Comparison of ENCODE assay signal across 22 cellular contexts in the genomic region with DNA sequence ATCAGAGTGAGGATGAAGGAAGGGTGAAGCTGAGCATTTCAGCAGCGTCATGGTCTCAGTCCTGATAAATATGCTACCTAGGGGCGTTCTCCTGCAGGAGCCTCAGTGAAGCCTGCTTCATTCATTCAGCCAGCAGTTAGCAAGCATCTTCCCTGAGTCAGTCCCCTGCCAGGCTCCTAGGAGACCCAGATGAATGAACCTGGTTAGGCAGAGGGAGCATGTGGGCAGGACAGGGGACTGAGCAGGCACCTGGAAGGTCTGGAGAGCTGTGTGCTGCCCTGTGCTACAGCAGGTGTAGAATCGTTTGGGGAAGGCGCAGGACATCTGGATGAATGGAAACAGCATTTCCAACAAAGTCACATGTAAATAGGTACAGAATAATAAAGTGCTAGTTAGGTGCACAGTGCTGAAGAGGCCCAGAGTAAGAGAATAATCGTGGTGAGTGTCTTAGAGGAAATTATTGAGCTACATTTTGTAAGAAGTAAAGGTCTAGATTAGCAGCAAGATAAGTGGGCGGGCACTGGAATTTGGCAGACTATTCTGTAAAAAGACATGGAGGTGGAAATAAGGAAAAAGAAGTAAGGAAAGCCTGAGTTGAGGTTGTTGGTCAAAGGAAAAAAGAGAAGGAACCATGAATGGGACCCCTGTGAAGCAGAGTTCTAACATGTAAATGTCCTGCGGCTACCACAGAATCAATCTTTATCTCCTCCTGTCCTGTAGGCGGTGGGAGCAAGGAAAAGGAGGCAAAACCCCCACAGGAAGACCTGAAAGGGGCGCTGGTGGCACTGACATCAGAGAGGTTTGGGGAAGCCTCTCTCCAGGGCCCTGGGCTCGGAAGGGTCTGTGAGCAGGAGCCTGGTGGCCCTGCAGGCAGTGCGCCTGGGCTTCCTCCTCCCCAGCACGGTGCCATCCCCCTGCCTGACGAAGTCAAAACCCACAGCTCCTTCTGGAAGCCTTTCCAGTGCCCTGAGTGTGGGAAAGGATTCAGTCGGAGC. TPM values are rescaled to one million over a fixed set of nuclear protein-coding genes. Genes with fewer than 3 reads are reported as not detected.
A peak's percentile ranks its signal among the peaks of the same experiment; 100 is the strongest.
DNase-seq lines count a peak whose midpoint lies in the region; ATAC-seq, FAIRE-seq and TF ChIP-seq lines count a peak whose summit lies in the region.
"Had no signal": no experiment of that assay in that cellular context is flagged by ENCODE, and none has a peak within 500 bp of the region (broad histone marks: within the 10 kb centered on the region; RNA-seq: fewer than 3 reads in every experiment).

No MANE protein-coding gene starts in this region.

- H3K27ac ChIP-seq in CD8-positive, alpha-beta T cell (ENCODE audit: low read depth, low read length) = no peak overlapping the region
- H3K27ac ChIP-seq: pancreas, SK-N-MC, tibial artery had no signal

- H3K4me3 Mint-ChIP-seq in CD8-positive, alpha-beta T cell = no peak overlapping the region
- H3K4me3 Mint-ChIP-seq in activated naive CD8-positive, alpha-beta T cell treated with anti-CD3 and anti-CD28 coated beads for 36 hours = no peak overlapping the region
- H3K4me3 Mint-ChIP-seq: natural killer cell treated with Interleukin-12 subunit alpha and Interleukin-12 subunit beta and Interleukin-15 and Interleukin-18, amount 100 ng/mL, for 72 hours; stimulated activated naive B cell treated with anti-CD40 and anti-IgM and Interleukin-4, amounts not matched to agents 10 μg/mL and 1 μg/mL and 100 μg/mL, for 72 hours had no signal

- H3K36me3 Mint-ChIP-seq in CD8-positive, alpha-beta T cell = peaks cover 86% of the 10 kb centered on the region
- peaks cover 59% of the 10 kb centered on the region for H3K36me3 Mint-ChIP-seq in activated naive CD8-positive, alpha-beta T cell treated with anti-CD3 and anti-CD28 coated beads for 36 hours

- CTCF ChIA-PET in CD8-positive, alpha-beta T cell (lab: Charles Lee) = no interaction called here

- TF ChIP-seq CTCF in CD8-positive, alpha-beta T cell (IDR thresholded peaks at IDR 0.05) = no peak

- ATAC-seq in CD8-positive, alpha-beta T cell = no peak
- ATAC-seq in GM18867 (IDR thresholded peaks at IDR 0.05; ENCODE audit: unreplicated experiment) (no peak), GM18861 (IDR thresholded peaks at IDR 0.05; ENCODE audit: unreplicated experiment) (no peak)
- ATAC-seq: left lobe of liver; natural killer cell treated with Interleukin-12 subunit alpha and Interleukin-12 subunit beta and Interleukin-15 and Interleukin-18, amount 100 ng/mL, for 72 hours; Panc1; pancreas; stimulated activated naive B cell treated with anti-CD40 and anti-IgM and Interleukin-4, amounts not matched to agents 10 μg/mL and 1 μg/mL and 100 μg/mL, for 72 hours had no signal

- no peaks in the 10 kb centered on the region for H3K9me3 Mint-ChIP-seq in CD8-positive, alpha-beta T cell
- H3K9me3 Mint-ChIP-seq in activated naive CD8-positive, alpha-beta T cell treated with anti-CD3 and anti-CD28 coated beads for 36 hours = no peaks in the 10 kb centered on the region
- H3K9me3 Mint-ChIP-seq: natural killer cell treated with Interleukin-12 subunit alpha and Interleukin-12 subunit beta and Interleukin-15 and Interleukin-18, amount 100 ng/mL, for 72 hours; stimulated activated naive B cell treated with anti-CD40 and anti-IgM and Interleukin-4, amounts not matched to agents 10 μg/mL and 1 μg/mL and 100 μg/mL, for 72 hours had no signal

- peaks cover 22% of the 10 kb centered on the region for H3K4me1 ChIP-seq in CD8-positive, alpha-beta T cell (ENCODE audit: insufficient read depth, low read length)
- H3K4me1 ChIP-seq: pancreas had no signal

- no peak for FAIRE-seq in frontal cortex (lab: Jason Lieb, UNC)
- FAIRE-seq: pancreas had no signal

- POLR2A ChIA-PET in CD8-positive, alpha-beta T cell (lab: Charles Lee) = interaction anchor here (0.6 kb wide), 1 partner anchor 1349 kb away, joined by 3 read pairs; no protein-coding TSS in a partner anchor

- peaks cover 50% of the 10 kb centered on the region for H3K36me3 ChIP-seq in CD8-positive, alpha-beta T cell (ENCODE audit: insufficient read depth, low read length)

- intact Hi-C loops in CD8-positive, alpha-beta T cell (cut with DNase I, micrococcal nuclease) = loop anchor here in 1 of 2 experiments (10.0 kb wide), 1 partner anchor 286 kb away; a partner anchor contains a TSS

- no peaks in the 10 kb centered on the region for H3K9me3 ChIP-seq in CD8-positive, alpha-beta T cell (ENCODE audit: low read length)
- H3K9me3 ChIP-seq: pancreas, tibial artery had no signal

- DNase-seq in CD8-positive, alpha-beta T cell = no peak
- DNase-seq in ELF-1 (ENCODE audit: low read depth, low spot score) (peak; percentile 32), islet precursor cell (peak; percentile 44), frontal cortex (ENCODE audit: low spot score in 2 of 2) (no peak)
- DNase-seq in activated naive CD8-positive, alpha-beta T cell treated with anti-CD3 and anti-CD28 coated beads for 36 hours = no peak
- DNase-seq: activated gamma-delta T cell treated with Interleukin-2 at 50 U/mL for 16 hours; COR-L47; effector memory CD4-positive, alpha-beta T cell; NCI-H1105; NCI-H2081 treated with DMSO at 0.1 percent for 48 hours; NCI-H446 treated with DMSO at 0.1 percent for 48 hours; pancreas; stimulated activated naive B cell treated with anti-CD40 and anti-IgM and Interleukin-4, amounts not matched to agents 10 μg/mL and 1 μg/mL and 100 μg/mL, for 72 hours; tibial artery had no signal

- H3K4me3 ChIP-seq in CD8-positive, alpha-beta T cell (ENCODE audit: low read depth, low read length) = no peak overlapping the region
- H3K4me3 ChIP-seq: pancreas, SK-N-MC, tibial artery had no signal

- no peaks in the 10 kb centered on the region for H3K27me3 Mint-ChIP-seq in CD8-positive, alpha-beta T cell (ENCODE audit: low read depth)
- peaks cover 3% of the 10 kb centered on the region for H3K27me3 Mint-ChIP-seq in activated naive CD8-positive, alpha-beta T cell treated with anti-CD3 and anti-CD28 coated beads for 36 hours
- H3K27me3 Mint-ChIP-seq: natural killer cell treated with Interleukin-12 subunit alpha and Interleukin-12 subunit beta and Interleukin-15 and Interleukin-18, amount 100 ng/mL, for 72 hours; stimulated activated naive B cell treated with anti-CD40 and anti-IgM and Interleukin-4, amounts not matched to agents 10 μg/mL and 1 μg/mL and 100 μg/mL, for 72 hours had no signal

- peaks cover 48% of the 10 kb centered on the region for H3K4me1 Mint-ChIP-seq in CD8-positive, alpha-beta T cell (ENCODE audit: low read depth)
- H3K4me1 Mint-ChIP-seq in activated naive CD8-positive, alpha-beta T cell treated with anti-CD3 and anti-CD28 coated beads for 36 hours = peaks cover 77% of the 10 kb centered on the region

- H3K27ac Mint-ChIP-seq in CD8-positive, alpha-beta T cell = peak overlapping the region; percentile 14
- H3K27ac Mint-ChIP-seq in activated naive CD8-positive, alpha-beta T cell treated with anti-CD3 and anti-CD28 coated beads for 36 hours = peak overlapping the region; percentile 49
- H3K27ac Mint-ChIP-seq: natural killer cell treated with Interleukin-12 subunit alpha and Interleukin-12 subunit beta and Interleukin-15 and Interleukin-18, amount 100 ng/mL, for 72 hours; stimulated activated naive B cell treated with anti-CD40 and anti-IgM and Interleukin-4, amounts not matched to agents 10 μg/mL and 1 μg/mL and 100 μg/mL, for 72 hours had no signal

- H3K27me3 ChIP-seq in CD8-positive, alpha-beta T cell (ENCODE audit: insufficient read depth, low read length) = no peaks in the 10 kb centered on the region
- H3K27me3 ChIP-seq: pancreas, tibial artery had no signal

RNA-seq across cellular contexts. Expression of a gene that starts 12.0 kb away (rescaled TPM):
- 10 to 100 TPM; 54.1 to 54.7 TPM for total RNA-seq in CD8-positive, alpha-beta T cell
- 10 to 100 TPM; 29.7 to 30.1 TPM for total RNA-seq in activated naive CD8-positive, alpha-beta T cell treated with anti-CD3 and anti-CD28 coated beads for 36 hours
- total RNA-seq in frontal cortex = 12.2 TPM

RNA-seq across cellular contexts. Expression of a gene that starts 30.7 kb away (rescaled TPM):
- total RNA-seq in CD8-positive, alpha-beta T cell = 1 to 10 TPM in 1 of 2 experiments, under 1 TPM in 1; 0.94 to 2.1 TPM
- total RNA-seq in activated naive CD8-positive, alpha-beta T cell treated with anti-CD3 and anti-CD28 coated beads for 36 hours = under 1 TPM; 0.42 to 0.70 TPM
- total RNA-seq in frontal cortex = not detected
- total RNA-seq: glomerular endothelial cell had no signal

RNA-seq across cellular contexts. Expression of a gene that starts 51.0 kb away (rescaled TPM):
- total RNA-seq in CD8-positive, alpha-beta T cell = not detected
- not detected for total RNA-seq in activated naive CD8-positive, alpha-beta T cell treated with anti-CD3 and anti-CD28 coated beads for 36 hours
- total RNA-seq in frontal cortex = 1.6 TPM
- total RNA-seq: glomerular endothelial cell; natural killer cell treated with Interleukin-12 subunit alpha and Interleukin-12 subunit beta and Interleukin-15 and Interleukin-18, amount 100 ng/mL, for 72 hours; T-helper 2 cell treated with Interferon-gamma antibody and Interleukin-4, amounts not matched to agents 100 ng/mL and 5 ng/mL, for 36 hours had no signal

Comparison
In these comparisons a context has a peak if more than half of its experiments do, and no peak if none do; other contexts are left out.
1. DNase-seq: peak in ELF-1 (single experiment) and islet precursor cell (single experiment); none in CD8-positive, alpha-beta T cell (0 of 7), activated naive CD8-positive, alpha-beta T cell treated with anti-CD3 and anti-CD28 coated beads for 36 hours (single experiment) and frontal cortex (0 of 2).